Comparison of ENCODE assay signal across 19 cellular contexts in the genomic region with DNA sequence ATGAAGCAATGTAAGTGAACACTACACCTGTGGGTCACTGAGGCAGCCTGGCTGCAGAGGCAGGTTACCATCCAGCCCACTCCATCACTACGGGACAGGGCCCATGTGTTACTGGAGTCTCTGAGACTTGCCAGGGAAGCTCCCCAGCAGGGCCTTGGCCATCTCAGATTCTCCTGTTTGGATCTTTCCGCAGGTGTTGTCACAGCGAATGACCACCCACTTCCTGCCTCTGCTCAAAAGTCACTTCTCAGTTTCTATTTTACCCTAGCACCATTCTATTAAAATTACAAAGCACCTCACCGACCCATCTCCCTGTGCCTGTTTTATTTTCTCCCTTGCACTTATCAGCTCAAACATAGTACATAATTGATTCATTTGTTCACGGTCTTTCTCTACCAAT. TPM values are rescaled to one million over a fixed set of nuclear protein-coding genes. Genes with fewer than 3 reads are reported as not detected.
DNase-seq lines count a peak whose midpoint lies in the region; ATAC-seq and TF ChIP-seq lines count a peak whose summit lies in the region.
"Had no signal": no experiment of that assay in that cellular context is flagged by ENCODE, and none has a peak within 500 bp of the region (broad histone marks: within the 10 kb centered on the region; RNA-seq: fewer than 3 reads in every experiment).

No MANE protein-coding gene starts in this region.

- no peaks in the 10 kb centered on the region for H3K4me1 Mint-ChIP-seq in effector memory CD8-positive, alpha-beta T cell (ENCODE audit: low read depth in 2 of 2)

- peak; percentile 72 for ATAC-seq in GM18508 (IDR thresholded peaks at IDR 0.05; ENCODE audit: insufficient read depth, unreplicated experiment)
- peak; percentile 77 for ATAC-seq in GM19467 (IDR thresholded peaks at IDR 0.05; ENCODE audit: unreplicated experiment)
- peak; percentile 73 for ATAC-seq in HG02852 (IDR thresholded peaks at IDR 0.05; ENCODE audit: unreplicated experiment)
- peak; percentile 80 for ATAC-seq in HG03469 (IDR thresholded peaks at IDR 0.05; ENCODE audit: unreplicated experiment)
- ATAC-seq in effector memory CD8-positive, alpha-beta T cell (replicated peaks): no peak
- ATAC-seq: activated T-cell treated with anti-CD3 and anti-CD28 coated beads, Interleukin-2, amount 50 U/mL, for 4 hours; heart left ventricle; left colon; upper lobe of right lung had no signal

- no peaks in the 10 kb centered on the region for H3K36me3 ChIP-seq in hepatocyte (replicated peaks; ENCODE audit: insufficient read depth, low read depth)
- H3K36me3 ChIP-seq: adrenal gland, heart left ventricle, upper lobe of right lung had no signal

- no peak overlapping the region for H3K4me3 Mint-ChIP-seq in effector memory CD8-positive, alpha-beta T cell
- H3K4me3 Mint-ChIP-seq: activated T-cell treated with anti-CD3 and anti-CD28 coated beads, Interleukin-2, amount 50 U/mL, for 4 hours had no signal

- H3K9me2 ChIP-seq in hepatocyte (replicated peaks; ENCODE audit: insufficient read depth): no peaks in the 10 kb centered on the region

- no peak overlapping the region for H2AFZ ChIP-seq in hepatocyte

- H3K27ac Mint-ChIP-seq in effector memory CD8-positive, alpha-beta T cell: no peak overlapping the region

- no peaks in the 10 kb centered on the region for H3K9me3 ChIP-seq in hepatocyte (ENCODE audit: low read depth)
- H3K9me3 ChIP-seq: adrenal gland, heart left ventricle, upper lobe of right lung had no signal

- no peak overlapping the region for H3K4me3 ChIP-seq in hepatocyte
- H3K4me3 ChIP-seq: adrenal gland, heart left ventricle, upper lobe of right lung had no signal

- H3K4me1 ChIP-seq in hepatocyte (ENCODE audit: insufficient read depth): no peaks in the 10 kb centered on the region
- H3K4me1 ChIP-seq: adrenal gland, heart left ventricle, upper lobe of right lung had no signal

- DNase-seq in hepatic stellate cell (ENCODE audit: low spot score) (no peak), hepatocyte (ENCODE audit: low spot score) (no peak)
- no peak for DNase-seq in effector memory CD8-positive, alpha-beta T cell
- DNase-seq in stimulated activated naive CD4-positive, alpha-beta T cell treated with Interleukin-2 at 50 U/mL for 16 hours (lab: John Stamatoyannopoulos, UW): no peak
- DNase-seq: activated CD4-positive, alpha-beta T cell treated with anti-CD3 and anti-CD28 coated beads for 48 hours; activated T-cell treated with anti-CD3 and anti-CD28 coated beads, Interleukin-2, amount 50 U/mL, for 4 hours; adrenal gland; heart left ventricle; left colon; NCI-H2081 treated with DMSO at 0.1 percent for 48 hours; NCI-H82; T-helper 2 cell; upper lobe of right lung had no signal

- TF ChIP-seq CTCF in hepatocyte (IDR thresholded peaks at IDR 0.05; ENCODE audit: poor library complexity): no peak

- H3K27ac ChIP-seq in hepatocyte: no peak overlapping the region
- H3K27ac ChIP-seq: adrenal gland, heart left ventricle, upper lobe of right lung had no signal

- WGBS in hepatocyte (ENCODE audit: low lambda C conversion rate, missing lambda C conversion rate): 89% methylated on average over 5 of the region's 5 CpGs

- H4K20me1 ChIP-seq in hepatocyte (ENCODE audit: insufficient read depth, poor library complexity, severe bottlenecking): no peaks in the 10 kb centered on the region

- H3K9me3 Mint-ChIP-seq in effector memory CD8-positive, alpha-beta T cell: peaks cover 7 to 8% of the 10 kb centered on the region in 2 donors
- H3K9me3 Mint-ChIP-seq: activated T-cell treated with anti-CD3 and anti-CD28 coated beads, Interleukin-2, amount 50 U/mL, for 4 hours had no signal

- H3K27me3 ChIP-seq in hepatocyte: no peaks in the 10 kb centered on the region
- H3K27me3 ChIP-seq: adrenal gland, heart left ventricle, upper lobe of right lung had no signal

- H3K79me2 ChIP-seq in hepatocyte: no peaks in the 10 kb centered on the region

- H3K36me3 Mint-ChIP-seq in effector memory CD8-positive, alpha-beta T cell (ENCODE audit: insufficient read depth): no peaks in the 10 kb centered on the region

- H3K4me2 ChIP-seq in hepatocyte: no peak overlapping the region

- no peaks in the 10 kb centered on the region for H3K27me3 Mint-ChIP-seq in effector memory CD8-positive, alpha-beta T cell

RNA-seq across cellular contexts. Expression of a gene that starts 34.5 kb away (rescaled TPM):
- total RNA-seq in hepatocyte: 7.6 and 14.1 TPM in 2 replicates
- polyA plus RNA-seq in hepatocyte: 4.1 and 4.8 TPM in 2 replicates
- total RNA-seq: LHCN-M2, myocyte had no signal
